ENCODE assay signal across 8 cellular contexts in genomic region chr11:32231909-32232493, GRCh38.
A peak's percentile ranks its signal among the peaks of the same experiment; 100 is the strongest.
DNase-seq lines count a peak whose midpoint lies in the region; ATAC-seq and TF ChIP-seq lines count a peak whose summit lies in the region.

No MANE protein-coding gene starts in this region.

- H3K27me3 Mint-ChIP-seq in activated CD4-positive, alpha-beta T cell treated with anti-CD3 and anti-CD28 coated beads, Interleukin-2, amount 10 ng/mL, durations not matched to agents 7 days and 5 days, result peaks cover 5% of the 10 kb centered on the region
- H3K27me3 Mint-ChIP-seq in activated CD8-positive, alpha-beta T cell treated with anti-CD3 and anti-CD28 coated beads for 36 hours, result peaks cover 9% of the 10 kb centered on the region

- no peaks in the 10 kb centered on the region for H3K36me3 ChIP-seq in KMS-11 (ENCODE audit: insufficient read depth)

- peak; percentile 87 for ATAC-seq in GM21529 (IDR thresholded peaks at IDR 0.05; ENCODE audit: unreplicated experiment)
- ATAC-seq in activated CD8-positive, alpha-beta T cell treated with anti-CD3 and anti-CD28 coated beads for 36 hours, result peak; percentile 62
- ATAC-seq in left lobe of liver, result peak; percentile 73
- no peak for ATAC-seq in sciatic nerve

- POLR2A ChIA-PET in activated CD4-positive, alpha-beta T cell treated with anti-CD3 and anti-CD28 coated beads, Interleukin-2, amount 10 ng/mL, durations not matched to agents 7 days and 5 days (lab: Charles Lee), result no interaction called here
- POLR2A ChIA-PET in activated CD8-positive, alpha-beta T cell treated with anti-CD3 and anti-CD28 coated beads for 36 hours (lab: Charles Lee), result no interaction called here

- H3K27me3 ChIP-seq in KMS-11 (ENCODE audit: insufficient read depth, low read depth), result no peaks in the 10 kb centered on the region

- no peaks in the 10 kb centered on the region for H3K36me3 Mint-ChIP-seq in activated CD4-positive, alpha-beta T cell treated with anti-CD3 and anti-CD28 coated beads, Interleukin-2, amount 10 ng/mL, durations not matched to agents 7 days and 5 days (ENCODE audit: low read depth)
- no peaks in the 10 kb centered on the region for H3K36me3 Mint-ChIP-seq in activated CD8-positive, alpha-beta T cell treated with anti-CD3 and anti-CD28 coated beads for 36 hours (ENCODE audit: low read depth)

- peak; percentile 12 for DNase-seq in activated CD4-positive, alpha-beta T cell treated with anti-CD3 and anti-CD28 coated beads, Interleukin-2, amount 10 ng/mL, durations not matched to agents 7 days and 5 days
- DNase-seq in activated CD4-positive, alpha-beta T cell treated with anti-CD3 and anti-CD28 coated beads for 1 hour, result no peak
- DNase-seq in activated CD8-positive, alpha-beta T cell treated with anti-CD3 and anti-CD28 coated beads for 36 hours, result peak; percentile 25
- no peak for DNase-seq in left lobe of liver (ENCODE audit: low spot score)
- no peak for DNase-seq in DMS153 (lab: John Stamatoyannopoulos, UW)
- DNase-seq in sciatic nerve (ENCODE audit: low spot score), result no peak

- H3K4me3 ChIP-seq in KMS-11 (IDR thresholded peaks at IDR 0.05; ENCODE audit: insufficient read depth, low read depth, low read length), result no peak overlapping the region

- H3K27ac ChIP-seq in KMS-11, result no peak overlapping the region

- intact Hi-C loops in activated CD8-positive, alpha-beta T cell treated with anti-CD3 and anti-CD28 coated beads for 36 hours (cut with micrococcal nuclease), result no loop called here
- intact Hi-C loops in sciatic nerve (cut with DNase I), result loop anchor here (5.0 kb wide), 1 partner anchor 420 kb away; no protein-coding TSS in a partner anchor

- H3K79me2 ChIP-seq in KMS-11 (ENCODE audit: insufficient read depth, low read depth), result no peaks in the 10 kb centered on the region

- no peaks in the 10 kb centered on the region for H3K4me1 Mint-ChIP-seq in activated CD4-positive, alpha-beta T cell treated with anti-CD3 and anti-CD28 coated beads, Interleukin-2, amount 10 ng/mL, durations not matched to agents 7 days and 5 days
- no peaks in the 10 kb centered on the region for H3K4me1 Mint-ChIP-seq in activated CD8-positive, alpha-beta T cell treated with anti-CD3 and anti-CD28 coated beads for 36 hours (ENCODE audit: low read depth)

- H3K9ac ChIP-seq in KMS-11, result no peak overlapping the region

- no peak overlapping the region for H3K4me2 ChIP-seq in KMS-11

- H4K20me1 ChIP-seq in KMS-11 (ENCODE audit: insufficient read depth), result no peaks in the 10 kb centered on the region

- H3K27ac Mint-ChIP-seq in activated CD4-positive, alpha-beta T cell treated with anti-CD3 and anti-CD28 coated beads, Interleukin-2, amount 10 ng/mL, durations not matched to agents 7 days and 5 days, result no peak overlapping the region
- no peak overlapping the region for H3K27ac Mint-ChIP-seq in activated CD8-positive, alpha-beta T cell treated with anti-CD3 and anti-CD28 coated beads for 36 hours

- H3K4me3 Mint-ChIP-seq in activated CD4-positive, alpha-beta T cell treated with anti-CD3 and anti-CD28 coated beads, Interleukin-2, amount 10 ng/mL, durations not matched to agents 7 days and 5 days, result no peak overlapping the region
- no peak overlapping the region for H3K4me3 Mint-ChIP-seq in activated CD8-positive, alpha-beta T cell treated with anti-CD3 and anti-CD28 coated beads for 36 hours

- CTCF ChIA-PET in activated CD4-positive, alpha-beta T cell treated with anti-CD3 and anti-CD28 coated beads, Interleukin-2, amount 10 ng/mL, durations not matched to agents 7 days and 5 days (lab: Charles Lee), result interaction anchor here (1.1 kb wide), 1 partner anchor 9 kb away, joined by 3 read pairs; no protein-coding TSS in a partner anchor
- CTCF ChIA-PET in activated CD8-positive, alpha-beta T cell treated with anti-CD3 and anti-CD28 coated beads for 36 hours (lab: Charles Lee), result interaction anchor here (0.7 to 1.7 kb wide), 13 partner anchors 9 to 180 kb away, joined by 3 to 8 read pairs (median 3); no protein-coding TSS in a partner anchor

- no peak overlapping the region for H2AFZ ChIP-seq in KMS-11 (ENCODE audit: low read depth)

- H3K9me3 Mint-ChIP-seq in activated CD4-positive, alpha-beta T cell treated with anti-CD3 and anti-CD28 coated beads, Interleukin-2, amount 10 ng/mL, durations not matched to agents 7 days and 5 days, result no peaks in the 10 kb centered on the region
- no peaks in the 10 kb centered on the region for H3K9me3 Mint-ChIP-seq in activated CD8-positive, alpha-beta T cell treated with anti-CD3 and anti-CD28 coated beads for 36 hours

- no peaks in the 10 kb centered on the region for H3K4me1 ChIP-seq in KMS-11 (ENCODE audit: low read depth, poor library complexity, severe bottlenecking)

- peak; percentile 73 for TF ChIP-seq CTCF in KMS-11 (conservative IDR thresholded peaks at IDR 0.05; ENCODE audit: low read depth, low read length)
- TF ChIP-seq CTCF in activated CD8-positive, alpha-beta T cell treated with anti-CD3 and anti-CD28 coated beads for 36 hours (IDR thresholded peaks at IDR 0.05), result peak; percentile 59

Comparison
In these comparisons a context has a peak if more than half of its experiments do, and no peak if none do; other contexts are left out.
1. DNase-seq: peak in activated CD4-positive, alpha-beta T cell treated with anti-CD3 and anti-CD28 coated beads, Interleukin-2, amount 10 ng/mL, durations not matched to agents 7 days and 5 days (single experiment) and activated CD8-positive, alpha-beta T cell treated with anti-CD3 and anti-CD28 coated beads for 36 hours (single experiment); none in activated CD4-positive, alpha-beta T cell treated with anti-CD3 and anti-CD28 coated beads for 1 hour (single experiment), left lobe of liver (single experiment), DMS153 (single experiment) and sciatic nerve (single experiment).